In the genomic region with DNA sequence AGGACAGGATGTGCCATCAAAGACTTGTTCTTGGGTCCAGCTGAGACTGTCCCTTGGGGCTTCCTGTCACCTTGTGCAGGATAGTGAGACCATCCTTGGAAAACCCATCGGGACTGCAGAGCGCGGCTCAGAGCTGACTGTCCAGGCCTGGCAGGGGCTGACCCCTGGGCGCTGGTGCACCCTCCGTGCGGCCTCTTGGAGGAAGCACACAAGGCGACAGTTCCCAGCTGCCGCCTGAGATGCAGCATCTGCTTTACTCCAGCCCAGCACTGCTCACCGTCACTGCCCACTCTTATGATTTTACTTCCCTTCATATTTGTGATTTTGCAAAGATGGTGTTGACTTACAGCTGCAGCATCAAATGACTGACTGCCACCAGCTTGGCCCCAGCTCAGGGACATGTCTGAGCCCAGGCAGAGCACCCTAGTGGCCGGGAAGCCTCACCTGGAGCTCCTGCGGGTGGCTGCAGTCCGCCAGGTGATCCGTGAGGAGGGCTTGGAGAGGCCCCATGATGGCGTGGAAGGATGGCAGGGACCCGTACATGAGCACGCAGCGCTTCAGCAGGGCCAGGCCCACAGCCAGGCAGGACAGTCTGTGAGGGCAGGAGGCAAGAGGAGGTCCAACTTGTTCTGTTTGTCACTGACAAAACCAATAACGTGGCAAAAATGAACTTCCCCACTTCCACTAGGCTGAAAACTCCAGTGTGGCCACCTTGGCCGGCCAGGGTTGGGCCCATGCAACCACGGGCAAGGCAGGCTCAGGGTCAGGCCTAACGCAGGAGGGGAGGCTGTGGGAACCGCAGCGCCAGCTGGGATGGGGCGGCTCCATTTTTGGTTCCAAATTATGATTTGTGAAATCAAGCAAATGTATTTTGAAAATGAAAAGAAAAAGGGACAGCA, we compare ENCODE assay signal across 18 cellular contexts. TPM values are rescaled to one million over a fixed set of nuclear protein-coding genes. Genes with fewer than 3 reads are reported as not detected.
DNase-seq lines count a peak whose midpoint lies in the region; ATAC-seq and TF ChIP-seq lines count a peak whose summit lies in the region.
"Had no signal": no experiment of that assay in that cellular context is flagged by ENCODE, and none has a peak within 500 bp of the region (broad histone marks: within the 10 kb centered on the region; RNA-seq: fewer than 3 reads in every experiment).

No MANE protein-coding gene starts in this region.

- peaks cover 6 to 84% (median 46%) of the 10 kb centered on the region in 4 donors for H3K36me3 ChIP-seq in right lobe of liver
- H3K36me3 ChIP-seq: breast epithelium had no signal

- ATAC-seq in right cardiac atrium (no peak), left cardiac atrium (no peak), right lobe of liver (no peak), HG03095 (IDR thresholded peaks at IDR 0.05; ENCODE audit: unreplicated experiment) (no peak)
- ATAC-seq: Panc1 had no signal

- H3K4me1 ChIP-seq in right cardiac atrium (ENCODE audit: control insufficient read depth, insufficient read depth, low read length) (no peaks in the 10 kb centered on the region), right lobe of liver (peaks cover 0 to 3% (median 1%) of the 10 kb centered on the region in 4 donors)
- H3K4me1 ChIP-seq: Caco-2 had no signal

- WGBS in right cardiac atrium = 91% methylated on average over 24 of the region's 24 CpGs
- WGBS in right lobe of liver (ENCODE audit: insufficient coverage, low coverage, low lambda C conversion rate, missing lambda C conversion rate) = 91% methylated on average over 11 of the region's 24 CpGs

- H3K27me3 ChIP-seq in right cardiac atrium (ENCODE audit: control insufficient read depth, insufficient read depth) = no peaks in the 10 kb centered on the region
- H3K27me3 ChIP-seq in right lobe of liver = no peaks in the 10 kb centered on the region
- H3K27me3 ChIP-seq: breast epithelium, tibial artery had no signal

- intact Hi-C loops in right cardiac atrium (cut with DNase I) (no loop called here), left cardiac atrium (cut with DNase I) (no loop called here), right lobe of liver (cut with DNase I) (no loop called here), posterior vena cava (cut with DNase I) (no loop called here)

- H3K27ac ChIP-seq in right cardiac atrium (ENCODE audit: low read length) (no peak overlapping the region), right lobe of liver (no peak overlapping the region)
- H3K27ac ChIP-seq: HL-60, tibial artery had no signal

- H3K9me3 ChIP-seq in right cardiac atrium (ENCODE audit: control insufficient read depth, low read length) (no peaks in the 10 kb centered on the region), right lobe of liver (no peaks in the 10 kb centered on the region)
- H3K9me3 ChIP-seq: breast epithelium, Caco-2, tibial artery had no signal

- TF ChIP-seq POLR2A in right lobe of liver (IDR thresholded peaks at IDR 0.05) = no peak

- peak in 2 of 3 donors; percentile 14 to 55 for DNase-seq in right cardiac atrium
- no peak for DNase-seq in left cardiac atrium
- DNase-seq in activated T-cell treated with anti-CD3 and anti-CD28 coated beads, Interleukin-2, amount 50 U/mL, for 48 hours = peak; percentile 16 to 25
- DNase-seq in right lobe of liver = peak; percentile 25 to 51 (median 42)
- no peak for DNase-seq in posterior vena cava (ENCODE audit: low spot score)
- no peak for DNase-seq in NCI-H1105 (lab: John Stamatoyannopoulos, UW)
- no peak for DNase-seq in NCI-H748 treated with DMSO at 0.1 percent for 48 hours (lab: John Stamatoyannopoulos, UW)
- DNase-seq: activated gamma-delta T cell; Caco-2; NCI-H187 treated with DMSO at 0.1 percent for 48 hours; NCI-H526; retina; stimulated activated CD4-positive, alpha-beta T cell treated with anti-CD3 and anti-CD28 coated beads, Interleukin-1b, Interleukin-23, amount 100 ng/mL, for 48 hours had no signal

- TF ChIP-seq CTCF in right lobe of liver (IDR thresholded peaks at IDR 0.05) = no peak

- no peak overlapping the region for H3K4me3 ChIP-seq in right cardiac atrium (ENCODE audit: low read length)
- no peak overlapping the region for H3K4me3 ChIP-seq in right lobe of liver
- H3K4me3 ChIP-seq: breast epithelium, tibial artery had no signal

RNA-seq across cellular contexts. Expression of a gene that starts 21.8 kb away (rescaled TPM):
- 10 to 100 TPM; 15.4 to 19.2 (median 18.4) TPM for total RNA-seq in right cardiac atrium
- 12.0 TPM for polyA plus RNA-seq in right cardiac atrium
- total RNA-seq in left cardiac atrium = 10 to 100 TPM; 14.4 to 22.9 TPM
- total RNA-seq in right lobe of liver = 10 to 100 TPM; 16.1 to 24.7 (median 19.5) TPM
- 10 to 100 TPM; 16.1 to 20.5 TPM for total RNA-seq in posterior vena cava

RNA-seq across cellular contexts. Expression of a gene that starts 22.0 kb away (rescaled TPM):
- 10 to 100 TPM; 11.6 to 13.1 (median 12.4) TPM for total RNA-seq in right cardiac atrium
- polyA plus RNA-seq in right cardiac atrium = 8.4 TPM
- 10 to 100 TPM in 1 of 2 donors, 1 to 10 TPM in 1; 8.5 to 11.5 TPM for total RNA-seq in left cardiac atrium
- total RNA-seq in right lobe of liver = 1 to 10 TPM; 1.0 to 4.3 (median 2.8) TPM
- 1 to 10 TPM; 5.6 to 8.0 TPM for total RNA-seq in posterior vena cava

Comparison
In these comparisons a context has a peak if more than half of its experiments do, and no peak if none do; other contexts are left out.
1. DNase-seq: peak in right cardiac atrium (2 of 3), activated T-cell treated with anti-CD3 and anti-CD28 coated beads, Interleukin-2, amount 50 U/mL, for 48 hours (2 of 2) and right lobe of liver (3 of 3); none in left cardiac atrium (single experiment), posterior vena cava (single experiment), NCI-H1105 (single experiment) and NCI-H748 treated with DMSO at 0.1 percent for 48 hours (single experiment).